In the genomic region with DNA sequence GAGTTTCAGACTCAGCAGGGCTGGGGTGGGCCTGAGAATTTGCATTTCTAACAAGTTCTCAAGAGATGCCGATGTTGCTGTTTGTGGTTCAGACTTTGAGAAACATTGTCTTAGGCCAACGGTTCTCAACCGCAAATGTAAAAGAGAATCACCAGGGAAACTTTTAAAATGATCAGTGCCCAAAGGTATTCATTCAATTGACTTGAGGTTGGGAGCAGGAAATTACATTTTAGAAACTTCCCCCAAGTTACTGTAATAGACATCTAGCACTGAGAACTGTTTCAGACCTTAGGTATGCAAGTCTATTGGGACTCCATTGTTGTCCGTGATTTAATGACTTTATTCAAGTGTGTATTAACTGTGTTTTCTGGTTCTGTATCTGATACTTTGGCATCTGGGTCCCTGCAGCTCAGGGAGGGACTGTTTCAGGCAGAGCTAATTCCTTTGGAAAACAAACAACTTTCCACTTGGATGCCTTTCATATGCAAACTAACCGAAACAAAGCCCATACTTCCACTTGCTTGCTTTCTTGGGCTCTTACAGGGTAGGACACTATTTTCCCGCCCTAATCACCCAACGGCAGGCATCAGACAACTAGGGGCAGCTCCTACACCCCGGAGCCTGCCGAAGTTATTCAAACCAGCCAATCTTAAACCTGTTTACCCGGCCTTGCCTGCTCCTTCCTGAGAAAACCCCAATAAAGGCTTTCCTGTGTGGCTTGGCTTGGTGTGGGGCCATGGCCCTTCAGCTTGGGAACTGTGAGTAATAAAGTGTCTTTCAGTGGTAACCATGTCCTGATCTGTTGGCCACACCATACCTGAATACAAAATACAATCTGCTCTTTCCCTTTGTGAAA, we compare ENCODE assay signal across 11 cellular contexts.
DNase-seq lines count a peak whose midpoint lies in the region; ATAC-seq, FAIRE-seq and TF ChIP-seq lines count a peak whose summit lies in the region.
"Had no signal": no experiment of that assay in that cellular context is flagged by ENCODE, and none has a peak within 500 bp of the region (broad histone marks: within the 10 kb centered on the region; RNA-seq: fewer than 3 reads in every experiment).

No MANE protein-coding gene starts in this region.

- H3K27me3 ChIP-seq in right cardiac atrium (ENCODE audit: control insufficient read depth, insufficient read depth) (no peaks in the 10 kb centered on the region), right atrium auricular region (no peaks in the 10 kb centered on the region), astrocyte (ENCODE audit: insufficient read depth, low read length) (no peaks in the 10 kb centered on the region), upper lobe of right lung (no peaks in the 10 kb centered on the region)
- H3K27me3 ChIP-seq: vagina had no signal

- H4K20me1 ChIP-seq in astrocyte (ENCODE audit: insufficient read depth, low read length), result no peaks in the 10 kb centered on the region

- H3K4me1 ChIP-seq in right cardiac atrium (ENCODE audit: control insufficient read depth, insufficient read depth, low read length) (no peaks in the 10 kb centered on the region), right atrium auricular region (no peaks in the 10 kb centered on the region), astrocyte (ENCODE audit: insufficient read depth, low read length) (peaks cover 15% of the 10 kb centered on the region), upper lobe of right lung (no peaks in the 10 kb centered on the region)
- H3K4me1 ChIP-seq: vagina had no signal

- H3K27ac Mint-ChIP-seq in astrocyte (ENCODE audit: unreplicated experiment), result peak overlapping the region; percentile 80
- no peak overlapping the region for H3K27ac Mint-ChIP-seq in activated naive CD8-positive, alpha-beta T cell treated with anti-CD3 and anti-CD28 coated beads, Interleukin-2, amount 50 U/mL, for 24 hours

- peaks cover 7% of the 10 kb centered on the region for H3K4me1 Mint-ChIP-seq in astrocyte (ENCODE audit: low read depth, unreplicated experiment)
- no peaks in the 10 kb centered on the region for H3K4me1 Mint-ChIP-seq in activated naive CD8-positive, alpha-beta T cell treated with anti-CD3 and anti-CD28 coated beads, Interleukin-2, amount 50 U/mL, for 24 hours

- FAIRE-seq in astrocyte (lab: Jason Lieb, UNC), result peak; percentile 63

- peaks cover 6% of the 10 kb centered on the region for H3K9me3 Mint-ChIP-seq in astrocyte (ENCODE audit: unreplicated experiment)
- H3K9me3 Mint-ChIP-seq in activated naive CD8-positive, alpha-beta T cell treated with anti-CD3 and anti-CD28 coated beads, Interleukin-2, amount 50 U/mL, for 24 hours, result no peaks in the 10 kb centered on the region

- DNase-seq in right cardiac atrium, result no peak
- DNase-seq in right atrium auricular region (ENCODE audit: low spot score), result no peak
- DNase-seq in astrocyte (ENCODE audit: low read depth), result peak; percentile 95
- DNase-seq in GOT3 (lab: John Stamatoyannopoulos, UW), result no peak
- no peak for DNase-seq in activated naive CD8-positive, alpha-beta T cell treated with anti-CD3 and anti-CD28 coated beads, Interleukin-2, amount 50 U/mL, for 24 hours
- DNase-seq in NCI-H128 (lab: John Stamatoyannopoulos, UW; ENCODE audit: unreplicated experiment), result no peak
- DNase-seq in upper lobe of right lung, result no peak
- DNase-seq: NCI-H510A treated with DMSO at 0.1 percent for 48 hours had no signal

- no peak overlapping the region for H3K4me3 Mint-ChIP-seq in astrocyte (ENCODE audit: unreplicated experiment)
- H3K4me3 Mint-ChIP-seq in activated naive CD8-positive, alpha-beta T cell treated with anti-CD3 and anti-CD28 coated beads, Interleukin-2, amount 50 U/mL, for 24 hours, result no peak overlapping the region

- peak in 1 of 2 donors; percentile 14 for ATAC-seq in right cardiac atrium
- peak; percentile 68 for ATAC-seq in HG02840 (IDR thresholded peaks at IDR 0.05; ENCODE audit: low FRiP score, unreplicated experiment)
- ATAC-seq in activated naive CD8-positive, alpha-beta T cell treated with anti-CD3 and anti-CD28 coated beads, Interleukin-2, amount 50 U/mL, for 24 hours, result no peak
- ATAC-seq in upper lobe of right lung, result no peak

- TF ChIP-seq CTCF in right atrium auricular region (IDR thresholded peaks at IDR 0.05), result no peak
- TF ChIP-seq CTCF in astrocyte (IDR thresholded peaks at IDR 0.05; ENCODE audit: insufficient read depth, low read depth, low read length), result no peak
- TF ChIP-seq CTCF in upper lobe of right lung (IDR thresholded peaks at IDR 0.05), result no peak

- H3K27me3 Mint-ChIP-seq in astrocyte (ENCODE audit: low read depth, unreplicated experiment), result peaks cover 3% of the 10 kb centered on the region
- no peaks in the 10 kb centered on the region for H3K27me3 Mint-ChIP-seq in activated naive CD8-positive, alpha-beta T cell treated with anti-CD3 and anti-CD28 coated beads, Interleukin-2, amount 50 U/mL, for 24 hours

- H3K36me3 ChIP-seq in right atrium auricular region (no peaks in the 10 kb centered on the region), astrocyte (ENCODE audit: insufficient read depth, low read length) (no peaks in the 10 kb centered on the region), upper lobe of right lung (no peaks in the 10 kb centered on the region)
- H3K36me3 ChIP-seq: vagina had no signal

- H3K9me3 ChIP-seq in right cardiac atrium (ENCODE audit: control insufficient read depth, low read length) (no peaks in the 10 kb centered on the region), right atrium auricular region (no peaks in the 10 kb centered on the region), astrocyte (ENCODE audit: insufficient read depth, low read depth, low read length) (no peaks in the 10 kb centered on the region), upper lobe of right lung (no peaks in the 10 kb centered on the region)
- H3K9me3 ChIP-seq: vagina had no signal

- peak overlapping the region; percentile 45 for H2AFZ ChIP-seq in astrocyte (ENCODE audit: low read depth, low read length)

- WGBS in right cardiac atrium, result 53% methylated on average over 10 of the region's 10 CpGs

- H3K4me3 ChIP-seq in right cardiac atrium (ENCODE audit: low read length), result no peak overlapping the region
- no peak overlapping the region for H3K4me3 ChIP-seq in right atrium auricular region
- H3K4me3 ChIP-seq in astrocyte (ENCODE audit: insufficient read depth, low read depth, low read length), result no peak overlapping the region
- H3K4me3 ChIP-seq in upper lobe of right lung, result no peak overlapping the region
- H3K4me3 ChIP-seq: lung, vagina had no signal

- peak overlapping the region; percentile 65 for H3K4me2 ChIP-seq in astrocyte (ENCODE audit: low read length)

- H3K79me2 ChIP-seq in astrocyte (ENCODE audit: insufficient read depth, low read length), result no peaks in the 10 kb centered on the region

- H3K9ac ChIP-seq in astrocyte (ENCODE audit: low read length), result peak overlapping the region; percentile 23

- H3K36me3 Mint-ChIP-seq in astrocyte (ENCODE audit: low read depth, unreplicated experiment), result no peaks in the 10 kb centered on the region
- H3K36me3 Mint-ChIP-seq in activated naive CD8-positive, alpha-beta T cell treated with anti-CD3 and anti-CD28 coated beads, Interleukin-2, amount 50 U/mL, for 24 hours (ENCODE audit: low read depth), result no peaks in the 10 kb centered on the region

- intact Hi-C loops in right cardiac atrium (cut with DNase I), result no loop called here
- intact Hi-C loops in upper lobe of right lung (cut with DNase I), result no loop called here

- H3K27ac ChIP-seq in right cardiac atrium (ENCODE audit: low read length) (peak overlapping the region; percentile 23), right atrium auricular region (peak overlapping the region in 1 of 2 donors; percentile 22), astrocyte (ENCODE audit: low read depth, low read length) (peak overlapping the region; percentile 52), upper lobe of right lung (no peak overlapping the region)
- H3K27ac ChIP-seq: vagina had no signal
